ENCODE assay signal across 2 cellular contexts in the genomic region with DNA sequence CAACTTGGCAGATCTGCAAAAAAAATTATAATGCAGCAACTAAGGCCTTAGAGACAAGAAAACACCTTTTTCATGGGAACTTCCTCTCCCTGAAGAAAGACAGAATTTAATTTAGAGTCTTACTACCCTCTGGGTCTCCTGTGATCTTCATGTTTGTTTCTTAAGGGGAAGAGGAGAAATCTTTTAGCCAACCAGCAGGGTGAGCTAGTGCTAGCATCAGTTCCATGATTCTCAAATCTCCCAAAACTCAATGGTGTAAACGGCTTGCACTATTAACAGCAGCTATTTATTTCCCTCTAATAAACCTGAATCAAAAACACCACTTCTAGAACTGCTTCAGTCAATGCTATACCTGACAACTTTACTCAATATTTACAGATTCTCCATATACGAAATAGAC.
TF ChIP-seq lines count a peak whose summit lies in the region.

No MANE protein-coding gene starts in this region.

TF ChIP-seq in HEK293T, 16 proteins besides CTCF, POLR2A, EP300 and RAD21 (continued from another document):
- TF ChIP-seq, protein P1, sequence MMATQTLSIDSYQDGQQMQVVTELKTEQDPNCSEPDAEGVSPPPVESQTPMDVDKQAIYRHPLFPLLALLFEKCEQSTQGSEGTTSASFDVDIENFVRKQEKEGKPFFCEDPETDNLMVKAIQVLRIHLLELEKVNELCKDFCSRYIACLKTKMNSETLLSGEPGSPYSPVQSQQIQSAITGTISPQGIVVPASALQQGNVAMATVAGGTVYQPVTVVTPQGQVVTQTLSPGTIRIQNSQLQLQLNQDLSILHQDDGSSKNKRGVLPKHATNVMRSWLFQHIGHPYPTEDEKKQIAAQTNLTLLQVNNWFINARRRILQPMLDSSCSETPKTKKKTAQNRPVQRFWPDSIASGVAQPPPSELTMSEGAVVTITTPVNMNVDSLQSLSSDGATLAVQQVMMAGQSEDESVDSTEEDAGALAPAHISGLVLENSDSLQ (IDR thresholded peaks at IDR 0.05): no peak
- TF ChIP-seq TARDBP (IDR thresholded peaks at IDR 0.05) (no peak), FOXA1 (IDR thresholded peaks at IDR 0.05) (no peak), ZNF384 (IDR thresholded peaks at IDR 0.05) (no peak), ARNT (IDR thresholded peaks at IDR 0.05) (no peak), SP1 (IDR thresholded peaks at IDR 0.05) (no peak), ELF4 (IDR thresholded peaks at IDR 0.05) (no peak), CTBP1 (IDR thresholded peaks at IDR 0.05; ENCODE audit: borderline replicate concordance) (no peak), LEF1 (IDR thresholded peaks at IDR 0.05; ENCODE audit: borderline replicate concordance) (no peak)

TF ChIP-seq in HepG2, 621 proteins besides CTCF, POLR2A, EP300 and RAD21 (continued from another document):
- TF ChIP-seq, protein P2, sequence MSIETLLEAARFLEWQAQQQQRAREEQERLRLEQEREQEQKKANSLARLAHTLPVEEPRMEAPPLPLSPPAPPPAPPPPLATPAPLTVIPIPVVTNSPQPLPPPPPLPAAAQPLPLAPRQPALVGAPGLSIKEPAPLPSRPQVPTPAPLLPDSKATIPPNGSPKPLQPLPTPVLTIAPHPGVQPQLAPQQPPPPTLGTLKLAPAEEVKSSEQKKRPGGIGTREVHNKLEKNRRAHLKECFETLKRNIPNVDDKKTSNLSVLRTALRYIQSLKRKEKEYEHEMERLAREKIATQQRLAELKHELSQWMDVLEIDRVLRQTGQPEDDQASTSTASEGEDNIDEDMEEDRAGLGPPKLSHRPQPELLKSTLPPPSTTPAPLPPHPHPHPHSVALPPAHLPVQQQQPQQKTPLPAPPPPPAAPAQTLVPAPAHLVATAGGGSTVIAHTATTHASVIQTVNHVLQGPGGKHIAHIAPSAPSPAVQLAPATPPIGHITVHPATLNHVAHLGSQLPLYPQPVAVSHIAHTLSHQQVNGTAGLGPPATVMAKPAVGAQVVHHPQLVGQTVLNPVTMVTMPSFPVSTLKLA (IDR thresholded peaks at IDR 0.05): no peak
